8 cellular contexts compared by ENCODE assay signal in genomic region chr13:112969692-112970338, GRCh38. TPM values are rescaled to one million over a fixed set of nuclear protein-coding genes. Genes with fewer than 3 reads are reported as not detected.
DNase-seq lines count a peak whose midpoint lies in the region; ATAC-seq and TF ChIP-seq lines count a peak whose summit lies in the region.

No MANE protein-coding gene starts in this region.

- no peak overlapping the region for H3K4me2 ChIP-seq in mesendoderm (ENCODE audit: low read length)

- no peak overlapping the region for H2AK5ac ChIP-seq in mesendoderm (ENCODE audit: low read length)

- H3K4me3 ChIP-seq in mesendoderm (ENCODE audit: low read length) (no peak overlapping the region), upper lobe of left lung (peak overlapping the region; percentile 10 to 68 (median 58))

- H3K27ac ChIP-seq in mesendoderm (ENCODE audit: low read depth, low read length) (no peak overlapping the region), upper lobe of left lung (peak overlapping the region; percentile 76 to 85 (median 80))

- TF ChIP-seq CTCF in upper lobe of left lung (IDR thresholded peaks at IDR 0.05): no peak

- H3K4me1 Mint-ChIP-seq in activated naive CD4-positive, alpha-beta T cell treated with anti-CD3 and anti-CD28 coated beads, Interleukin-2, amount 50 U/mL, for 24 hours: peaks cover 40% of the 10 kb centered on the region
- peaks cover 24% of the 10 kb centered on the region for H3K4me1 Mint-ChIP-seq in activated naive CD8-positive, alpha-beta T cell treated with anti-CD3 and anti-CD28 coated beads for 36 hours

- no peaks in the 10 kb centered on the region for H3K9me3 Mint-ChIP-seq in activated naive CD4-positive, alpha-beta T cell treated with anti-CD3 and anti-CD28 coated beads, Interleukin-2, amount 50 U/mL, for 24 hours
- no peaks in the 10 kb centered on the region for H3K9me3 Mint-ChIP-seq in activated naive CD8-positive, alpha-beta T cell treated with anti-CD3 and anti-CD28 coated beads for 36 hours

- H2BK120ac ChIP-seq in mesendoderm (ENCODE audit: low read depth, low read length): no peak overlapping the region

- no peak overlapping the region for H2BK15ac ChIP-seq in mesendoderm (replicated peaks; ENCODE audit: low read depth)

- no CpG with 5 or more reads among the region's 13 CpGs for WGBS in mesendoderm (ENCODE audit: extremely low coverage, insufficient coverage, low lambda C conversion rate)
- 48 to 50% methylated on average over 13 of the region's 13 CpGs for WGBS in upper lobe of left lung, 2 donors

- H4K5ac ChIP-seq in mesendoderm (ENCODE audit: low read length): no peak overlapping the region

- no peak overlapping the region for H2BK5ac ChIP-seq in mesendoderm (ENCODE audit: low read length)

- no peaks in the 10 kb centered on the region for H3K4me1 ChIP-seq in mesendoderm (ENCODE audit: control insufficient read depth, low read depth, low read length)
- H3K4me1 ChIP-seq in upper lobe of left lung: peaks cover 20 to 35% (median 24%) of the 10 kb centered on the region in 4 donors

- no peaks in the 10 kb centered on the region for H3K27me3 ChIP-seq in mesendoderm (ENCODE audit: insufficient read depth, low read length, poor library complexity)
- H3K27me3 ChIP-seq in upper lobe of left lung: peaks cover 0 to 8% (median 3%) of the 10 kb centered on the region in 4 donors

- no peak overlapping the region for H3K4ac ChIP-seq in mesendoderm (ENCODE audit: low read depth, low read length)

- no peak overlapping the region for H4K8ac ChIP-seq in mesendoderm (ENCODE audit: low read depth, low read length)

- no peak for DNase-seq in activated naive CD4-positive, alpha-beta T cell treated with anti-CD3 and anti-CD28 coated beads, Interleukin-2, amount 50 U/mL, for 16 hours
- no peak for DNase-seq in activated naive CD8-positive, alpha-beta T cell treated with anti-CD3 and anti-CD28 coated beads for 36 hours
- DNase-seq in mesendoderm (no peak), upper lobe of left lung (no peak), cerebellum (ENCODE audit: low spot score) (no peak)

- TF ChIP-seq EP300 in upper lobe of left lung (IDR thresholded peaks at IDR 0.05): no peak

- H3K79me2 ChIP-seq in mesendoderm (ENCODE audit: control insufficient read depth, insufficient read depth, low read length): no peaks in the 10 kb centered on the region

- no peak overlapping the region for H3K27ac Mint-ChIP-seq in activated naive CD4-positive, alpha-beta T cell treated with anti-CD3 and anti-CD28 coated beads, Interleukin-2, amount 50 U/mL, for 24 hours
- peak overlapping the region; percentile 81 for H3K27ac Mint-ChIP-seq in activated naive CD8-positive, alpha-beta T cell treated with anti-CD3 and anti-CD28 coated beads for 36 hours

- no peaks in the 10 kb centered on the region for H3K36me3 Mint-ChIP-seq in activated naive CD4-positive, alpha-beta T cell treated with anti-CD3 and anti-CD28 coated beads, Interleukin-2, amount 50 U/mL, for 24 hours
- peaks cover 5% of the 10 kb centered on the region for H3K36me3 Mint-ChIP-seq in activated naive CD8-positive, alpha-beta T cell treated with anti-CD3 and anti-CD28 coated beads for 36 hours

- TF ChIP-seq POLR2A in upper lobe of left lung (IDR thresholded peaks at IDR 0.05): no peak

- H3K9ac ChIP-seq in mesendoderm (ENCODE audit: low read length): no peak overlapping the region

- ATAC-seq in upper lobe of left lung (ENCODE audit: low FRiP score in 2 of 2): no peak
- ATAC-seq in GM19467 (IDR thresholded peaks at IDR 0.05; ENCODE audit: unreplicated experiment): no peak
- no peak for ATAC-seq in esophagus mucosa

- H3K56ac ChIP-seq in mesendoderm (ENCODE audit: low read length): peak overlapping the region; percentile 88

- peak overlapping the region; percentile 93 for H3K4me3 Mint-ChIP-seq in activated naive CD4-positive, alpha-beta T cell treated with anti-CD3 and anti-CD28 coated beads, Interleukin-2, amount 50 U/mL, for 24 hours
- peak overlapping the region; percentile 87 for H3K4me3 Mint-ChIP-seq in activated naive CD8-positive, alpha-beta T cell treated with anti-CD3 and anti-CD28 coated beads for 36 hours

- no peaks in the 10 kb centered on the region for H3K79me1 ChIP-seq in mesendoderm (ENCODE audit: low read length)

- H3K36me3 ChIP-seq in mesendoderm (ENCODE audit: control insufficient read depth, insufficient read depth, low read length): no peaks in the 10 kb centered on the region
- no peaks in the 10 kb centered on the region for H3K36me3 ChIP-seq in upper lobe of left lung

- no peaks in the 10 kb centered on the region for H3K9me3 ChIP-seq in upper lobe of left lung

- H3K27me3 Mint-ChIP-seq in activated naive CD4-positive, alpha-beta T cell treated with anti-CD3 and anti-CD28 coated beads, Interleukin-2, amount 50 U/mL, for 24 hours: no peaks in the 10 kb centered on the region
- H3K27me3 Mint-ChIP-seq in activated naive CD8-positive, alpha-beta T cell treated with anti-CD3 and anti-CD28 coated beads for 36 hours: no peaks in the 10 kb centered on the region

- no peak overlapping the region for H3K23ac ChIP-seq in mesendoderm (ENCODE audit: low read length)

- H3K18ac ChIP-seq in mesendoderm (ENCODE audit: low read length): no peak overlapping the region

RNA-seq across cellular contexts. Expression of gene MCF2L, which starts 0.8 kb away (rescaled TPM):
- total RNA-seq in activated naive CD8-positive, alpha-beta T cell treated with anti-CD3 and anti-CD28 coated beads for 36 hours: 10 to 100 TPM in 1 of 2 experiments, 1 to 10 TPM in 1; 9.3 to 10.7 TPM
- 2.9 TPM for polyA plus RNA-seq in mesendoderm (2013, experiment 1 of 2)
- 3.2 TPM for polyA plus RNA-seq in mesendoderm (2013, experiment 2 of 2)
- total RNA-seq in upper lobe of left lung (10 to 100 TPM; 14.3 to 99.5 (median 53.1) TPM), cerebellum (109 TPM), esophagus mucosa (9.7 TPM)
